Comparison of ENCODE assay signal across 13 cellular contexts in genomic region chr6:111461860-111462259, GRCh38. TPM values are rescaled to one million over a fixed set of nuclear protein-coding genes. Genes with fewer than 3 reads are reported as not detected.
DNase-seq lines count a peak whose midpoint lies in the region; ATAC-seq and TF ChIP-seq lines count a peak whose summit lies in the region.
"Had no signal": no experiment of that assay in that cellular context is flagged by ENCODE, and none has a peak within 500 bp of the region (broad histone marks: within the 10 kb centered on the region; RNA-seq: fewer than 3 reads in every experiment).

No MANE protein-coding gene starts in this region.

- TF ChIP-seq CTCF in DND-41 (IDR thresholded peaks at IDR 0.05; ENCODE audit: borderline replicate concordance, extremely low read depth, low read length, poor library complexity, severe bottlenecking) = no peak
- no peak for TF ChIP-seq CTCF in NB4 (IDR thresholded peaks at IDR 0.05; ENCODE audit: low read depth, low read length)

- no peak overlapping the region for H2AFZ ChIP-seq in DND-41 (ENCODE audit: low read depth, low read length)
- H2AFZ ChIP-seq: GM23338 had no signal

- ATAC-seq in DND-41 (ENCODE audit: insufficient read depth, low read depth) (peak; percentile 94), HG02981 (IDR thresholded peaks at IDR 0.05; ENCODE audit: unreplicated experiment) (no peak)
- peak; percentile 67 for ATAC-seq in central memory CD8-positive, alpha-beta T cell (replicated peaks; ENCODE audit: extremely low read depth, poor library complexity, severe bottlenecking)
- ATAC-seq in natural killer cell treated with Interleukin-12 subunit alpha and Interleukin-12 subunit beta and Interleukin-15 and Interleukin-18, amount 100 ng/mL, for 72 hours = peak in 1 of 2 donors; percentile 46
- ATAC-seq: GM23338, left ventricle myocardium superior had no signal

- H3K36me3 ChIP-seq in DND-41 (ENCODE audit: insufficient read depth, low read length) = peaks cover 21% of the 10 kb centered on the region
- H3K36me3 ChIP-seq: cardiac muscle cell had no signal

- H3K9me3 ChIP-seq in DND-41 (ENCODE audit: insufficient read depth, low read length, severe bottlenecking) = peaks cover 2% of the 10 kb centered on the region
- H3K9me3 ChIP-seq: gastrocnemius medialis had no signal

- no peaks in the 10 kb centered on the region for H3K27me3 ChIP-seq in DND-41 (ENCODE audit: insufficient read depth, low read length, poor library complexity)
- H3K27me3 ChIP-seq: cardiac muscle cell, gastrocnemius medialis, tibial artery had no signal

- no peaks in the 10 kb centered on the region for H3K27me3 Mint-ChIP-seq in central memory CD8-positive, alpha-beta T cell
- H3K27me3 Mint-ChIP-seq in natural killer cell treated with Interleukin-12 subunit alpha and Interleukin-12 subunit beta and Interleukin-15 and Interleukin-18, amount 100 ng/mL, for 72 hours = no peaks in the 10 kb centered on the region
- H3K27me3 Mint-ChIP-seq: progenitor cell of endocrine pancreas had no signal

- H4K20me1 ChIP-seq in DND-41 (ENCODE audit: insufficient read depth, low read length) = no peaks in the 10 kb centered on the region

- no peak for TF ChIP-seq POLR2A in NB4 (IDR thresholded peaks at IDR 0.05; ENCODE audit: extremely low read depth, insufficient read length)

- peaks cover 50% of the 10 kb centered on the region for H3K4me1 Mint-ChIP-seq in central memory CD8-positive, alpha-beta T cell
- H3K4me1 Mint-ChIP-seq in natural killer cell treated with Interleukin-12 subunit alpha and Interleukin-12 subunit beta and Interleukin-15 and Interleukin-18, amount 100 ng/mL, for 72 hours (ENCODE audit: low read depth in 2 of 2) = peaks cover 20 to 28% of the 10 kb centered on the region in 2 donors
- H3K4me1 Mint-ChIP-seq: GM23338 had no signal

- peak overlapping the region; percentile 32 for H3K27ac ChIP-seq in DND-41 (ENCODE audit: low read length)
- H3K27ac ChIP-seq: cardiac muscle cell had no signal

- H3K79me2 ChIP-seq in DND-41 (ENCODE audit: insufficient read depth, low read length) = peaks cover 100% of the 10 kb centered on the region

- peaks cover 8% of the 10 kb centered on the region for H3K9me3 Mint-ChIP-seq in central memory CD8-positive, alpha-beta T cell
- peaks cover 5% of the 10 kb centered on the region for H3K9me3 Mint-ChIP-seq in natural killer cell treated with Interleukin-12 subunit alpha and Interleukin-12 subunit beta and Interleukin-15 and Interleukin-18, amount 100 ng/mL, for 72 hours

- peak overlapping the region; percentile 79 for H3K27ac Mint-ChIP-seq in central memory CD8-positive, alpha-beta T cell (ENCODE audit: low read depth)
- H3K27ac Mint-ChIP-seq in natural killer cell treated with Interleukin-12 subunit alpha and Interleukin-12 subunit beta and Interleukin-15 and Interleukin-18, amount 100 ng/mL, for 72 hours = peak overlapping the region; percentile 17 to 75
- H3K27ac Mint-ChIP-seq: GM23338, progenitor cell of endocrine pancreas had no signal

- H3K4me3 ChIP-seq in DND-41 (ENCODE audit: low read depth in 1 of 2, low read length in 2 of 2) (peak overlapping the region in 1 of 2 experiments; percentile 29; a peak in 2 of 4 replicates), NB4 (ENCODE audit: low read depth, low read length) (peak overlapping the region; percentile 19)
- H3K4me3 ChIP-seq: cardiac muscle cell, gastrocnemius medialis, GM23338, tibial artery had no signal

- peaks cover 18% of the 10 kb centered on the region for H3K36me3 Mint-ChIP-seq in central memory CD8-positive, alpha-beta T cell (ENCODE audit: insufficient read depth)
- H3K36me3 Mint-ChIP-seq in natural killer cell treated with Interleukin-12 subunit alpha and Interleukin-12 subunit beta and Interleukin-15 and Interleukin-18, amount 100 ng/mL, for 72 hours = peaks cover 31% of the 10 kb centered on the region

- H3K4me1 ChIP-seq in DND-41 (ENCODE audit: insufficient read depth, low read length) = peaks cover 27% of the 10 kb centered on the region

- peak overlapping the region; percentile 17; the same call in 1 of the 2 replicates for H3K9ac ChIP-seq in DND-41 (ENCODE audit: low read depth, low read length)

- DNase-seq in DND-41 (no peak), NB4 (ENCODE audit: low read depth) (no peak), HuH-7 (ENCODE audit: low spot score) (no peak), NCI-H128 (lab: John Stamatoyannopoulos, UW; ENCODE audit: unreplicated experiment) (no peak)
- no peak for DNase-seq in central memory CD8-positive, alpha-beta T cell (ENCODE audit: low spot score in 2 of 2)
- no peak for DNase-seq in natural killer cell treated with Interleukin-12 subunit alpha and Interleukin-12 subunit beta and Interleukin-15 and Interleukin-18, amount 100 ng/mL, for 72 hours (ENCODE audit: low spot score)
- DNase-seq: gastrocnemius medialis, left ventricle myocardium superior, tibial artery had no signal

- peak overlapping the region; percentile 67 for H3K4me3 Mint-ChIP-seq in central memory CD8-positive, alpha-beta T cell
- H3K4me3 Mint-ChIP-seq in natural killer cell treated with Interleukin-12 subunit alpha and Interleukin-12 subunit beta and Interleukin-15 and Interleukin-18, amount 100 ng/mL, for 72 hours = peak overlapping the region; percentile 22
- H3K4me3 Mint-ChIP-seq: GM23338 had no signal

- H3K4me2 ChIP-seq in DND-41 (ENCODE audit: insufficient read depth, low read length) = peak overlapping the region; percentile 54
- H3K4me2 ChIP-seq: GM23338 had no signal

RNA-seq across cellular contexts. Expression of gene REV3L, which starts 21.2 kb away (rescaled TPM):
- 10 to 100 TPM; 12.8 to 31.0 TPM for total RNA-seq in natural killer cell treated with Interleukin-12 subunit alpha and Interleukin-12 subunit beta and Interleukin-15 and Interleukin-18, amount 100 ng/mL, for 72 hours
